ENCODE assay signal across 8 cellular contexts in genomic region chr7:143256325-143256724, GRCh38. TPM values are rescaled to one million over a fixed set of nuclear protein-coding genes. Genes with fewer than 3 reads are reported as not detected.
DNase-seq lines count a peak whose midpoint lies in the region; ATAC-seq and TF ChIP-seq lines count a peak whose summit lies in the region.
"Had no signal": no experiment of that assay in that cellular context is flagged by ENCODE, and none has a peak within 500 bp of the region (broad histone marks: within the 10 kb centered on the region; RNA-seq: fewer than 3 reads in every experiment).

No MANE protein-coding gene starts in this region.

- intact Hi-C loops in Panc1 (cut with micrococcal nuclease; ENCODE audit: unreplicated experiment): no loop called here

- H3K27ac ChIP-seq in 22Rv1: no peak overlapping the region
- H3K27ac ChIP-seq in Panc1 (ENCODE audit: low read length): no peak overlapping the region
- H3K27ac ChIP-seq in hepatocyte: no peak overlapping the region

- H3K36me3 ChIP-seq in Panc1 (ENCODE audit: control insufficient read depth, insufficient read depth, low read length): no peaks in the 10 kb centered on the region
- no peaks in the 10 kb centered on the region for H3K36me3 ChIP-seq in hepatocyte (replicated peaks; ENCODE audit: insufficient read depth, low read depth)

- in situ Hi-C loops in Panc1 (cut with HindIII; ENCODE audit: low pct_unique_long_range_greater_than_20kb, low sequenced_read_pairs): no loop called here

- TF ChIP-seq CTCF in 22Rv1 (IDR thresholded peaks at IDR 0.05) (peak; percentile 9; the same call in 1 of the 2 replicates), Panc1 (IDR thresholded peaks at IDR 0.05) (no peak), hepatocyte (IDR thresholded peaks at IDR 0.05; ENCODE audit: poor library complexity) (no peak)

- no TSS peak for BruUV-seq in Panc1 (replicated peaks; lab: Mats Ljungman, UMichigan)

- no peak overlapping the region for H3K4me3 ChIP-seq in Panc1 (ENCODE audit: low read depth in 2 of 2, low read length in 2 of 2)
- H3K4me3 ChIP-seq in hepatocyte: no peak overlapping the region

- H3K79me2 ChIP-seq in hepatocyte: no peaks in the 10 kb centered on the region

- WGBS in hepatocyte (ENCODE audit: low lambda C conversion rate, missing lambda C conversion rate): 93% methylated on average over 3 of the region's 3 CpGs

- H3K4me1 ChIP-seq in Panc1 (ENCODE audit: control insufficient read depth, insufficient read depth, low read length) (no peaks in the 10 kb centered on the region), hepatocyte (ENCODE audit: insufficient read depth) (peaks cover 4% of the 10 kb centered on the region)

- POLR2A ChIA-PET in Panc1 (lab: Charles Lee): no interaction called here

- H3K9me2 ChIP-seq in hepatocyte (replicated peaks; ENCODE audit: insufficient read depth): no peaks in the 10 kb centered on the region

- CTCF ChIA-PET in Panc1 (lab: Charles Lee): interaction anchor here (1.6 kb wide), 1 partner anchor 16 kb away, joined by 4 read pairs; no protein-coding TSS in a partner anchor

- ATAC-seq in Panc1 (peak; percentile 56; the same call in 1 of the 2 replicates), GM18520 (IDR thresholded peaks at IDR 0.05; ENCODE audit: unreplicated experiment) (no peak)

- H3K4me2 ChIP-seq in hepatocyte: no peak overlapping the region

- H4K20me1 ChIP-seq in hepatocyte (ENCODE audit: insufficient read depth, poor library complexity, severe bottlenecking): no peaks in the 10 kb centered on the region

- H3K27me3 ChIP-seq in Panc1 (ENCODE audit: control insufficient read depth, insufficient read depth, low read length) (no peaks in the 10 kb centered on the region), hepatocyte (no peaks in the 10 kb centered on the region)

- H3K9me3 ChIP-seq in Panc1 (ENCODE audit: control insufficient read depth, insufficient read depth, low read depth, low read length) (no peaks in the 10 kb centered on the region), hepatocyte (ENCODE audit: low read depth) (no peaks in the 10 kb centered on the region)

- DNase-seq in Panc1 (ENCODE audit: low read depth, low spot score) (no peak), hepatocyte (ENCODE audit: low spot score) (no peak)
- DNase-seq: glutamatergic neuron, NCI-H2081, T-helper 1 cell had no signal

- H2AFZ ChIP-seq in hepatocyte: no peak overlapping the region

RNA-seq across cellular contexts. Expression of gene GSTK1, which starts 6.9 kb away (rescaled TPM):
- total RNA-seq in Panc1 (2021; ENCODE audit: unreplicated experiment) (100 TPM), hepatocyte (224 and 233 TPM in 2 replicates)
- polyA plus RNA-seq in Panc1 (2012; ENCODE audit: insufficient read length): 94.9 TPM
- polyA plus RNA-seq in hepatocyte: 217 and 243 TPM in 2 replicates

RNA-seq across cellular contexts. Expression of gene TMEM139, which starts 28.4 kb away (rescaled TPM):
- total RNA-seq in Panc1 (2021; ENCODE audit: unreplicated experiment) (2.0 TPM), hepatocyte (19.8 and 21.0 TPM in 2 replicates)
- polyA plus RNA-seq in Panc1 (2012; ENCODE audit: insufficient read length): 2.4 TPM
- polyA plus RNA-seq in hepatocyte: 9.1 and 15.6 TPM in 2 replicates

RNA-seq across cellular contexts. Expression of gene CASP2, which starts 31.8 kb away (rescaled TPM):
- total RNA-seq in Panc1 (2021; ENCODE audit: unreplicated experiment) (47.4 TPM), hepatocyte (11.9 and 13.6 TPM in 2 replicates)
- polyA plus RNA-seq in Panc1 (2012; ENCODE audit: insufficient read length): 18.7 TPM
- polyA plus RNA-seq in hepatocyte: 8.5 and 10.6 TPM in 2 replicates

RNA-seq across cellular contexts. Expression of gene TAS2R40, which starts 34.5 kb away (rescaled TPM):
- total RNA-seq in Panc1 (2021; ENCODE audit: unreplicated experiment): not detected
- polyA plus RNA-seq in Panc1 (2012; ENCODE audit: insufficient read length): not detected
- not detected in 2 replicates for total RNA-seq in hepatocyte
- polyA plus RNA-seq in hepatocyte: not detected in 2 replicates
- total RNA-seq: omental fat pad had no signal

RNA-seq across cellular contexts. Expression of gene CLCN1, which starts 59.6 kb away (rescaled TPM):
- total RNA-seq in Panc1 (2021; ENCODE audit: unreplicated experiment) (0.15 TPM), hepatocyte (0.04 TPM in 1 of 2 replicates, not detected in the other)
- polyA plus RNA-seq in Panc1 (2012; ENCODE audit: insufficient read length): 0.21 TPM
- 0.07 TPM in 1 of 2 replicates, not detected in the other for polyA plus RNA-seq in hepatocyte
